ENCODE assay signal across 8 cellular contexts in genomic region chr6:32415521-32416019, GRCh38. TPM values are rescaled to one million over a fixed set of nuclear protein-coding genes. Genes with fewer than 3 reads are reported as not detected.
A peak's percentile ranks its signal among the peaks of the same experiment; 100 is the strongest.
DNase-seq lines count a peak whose midpoint lies in the region; ATAC-seq, FAIRE-seq and TF ChIP-seq lines count a peak whose summit lies in the region.

No MANE protein-coding gene starts in this region.

- intact Hi-C loops in left colon (cut with DNase I, micrococcal nuclease): loop anchor here (2.0 to 10.0 kb wide), 4 partner anchors 287 to 381 kb away; no protein-coding TSS in a partner anchor

- ATAC-seq in left colon (peak; percentile 53), GM19397 (IDR thresholded peaks at IDR 0.05; ENCODE audit: unreplicated experiment) (no peak)

- peak; percentile 73 for FAIRE-seq in A204.1 (lab: Jason Lieb, UNC)
- peak; percentile 90 for FAIRE-seq in GM12891 (lab: Jason Lieb, UNC)

- peak; percentile 25 for DNase-seq in GM12891 (ENCODE audit: insufficient read length, low spot score)
- peak; percentile 17 for DNase-seq in NCI-H446 treated with DMSO at 0.1 percent for 48 hours (lab: John Stamatoyannopoulos, UW)
- DNase-seq in activated CD4-positive, alpha-beta T cell treated with anti-CD3 and anti-CD28 coated beads for 1 hour: peak; percentile 63
- DNase-seq in cerebellum (ENCODE audit: low spot score): peak; percentile 28
- DNase-seq in left colon: peak; percentile 53 to 84
- DNase-seq in stimulated activated CD4-positive, alpha-beta T cell treated with anti-CD3 and anti-CD28 coated beads, Interleukin-4, amount 100 ng/mL, for 4 hours: peak; percentile 70 to 73

- no peak for TF ChIP-seq POLR2A in GM12891 (IDR thresholded peaks at IDR 0.05; ENCODE audit: low read depth, low read length)

TF ChIP-seq in GM12891, 5 proteins besides CTCF, POLR2A, EP300 and RAD21:
- TF ChIP-seq SPI1 (IDR thresholded peaks at IDR 0.05; ENCODE audit: low read depth, low read length): no peak
- no peak for TF ChIP-seq PAX5 (IDR thresholded peaks at IDR 0.05; ENCODE audit: insufficient read depth, low read length, severe bottlenecking)
- no peak for TF ChIP-seq TAF1 (IDR thresholded peaks at IDR 0.05; ENCODE audit: low read depth, low read length)
- no peak for TF ChIP-seq POU2F2 (IDR thresholded peaks at IDR 0.05; ENCODE audit: low read depth, low read length)
- no peak for TF ChIP-seq POLR2AphosphoS5 (IDR thresholded peaks at IDR 0.05; ENCODE audit: low read depth, low read length)
TF ChIP-seq in GM12891: peak in this region for 0.

RNA-seq across cellular contexts. Expression of gene BTNL2, which starts 8.6 kb away (rescaled TPM):
- polyA plus RNA-seq in GM12891 (2012; ENCODE audit: low read depth, missing spikeins): not detected
- total RNA-seq in cerebellum (0.18 TPM), left colon (not detected)

RNA-seq across cellular contexts. Expression of gene HLA-DRA, which starts 24.1 kb away (rescaled TPM):
- polyA plus RNA-seq in GM12891 (2012; ENCODE audit: low read depth, missing spikeins): 4,672 TPM
- 3.6 TPM for total RNA-seq in cerebellum
- 100 to 1,000 TPM in 1 of 2 donors, 10 to 100 TPM in 1; 29.3 to 159 TPM for total RNA-seq in left colon

RNA-seq across cellular contexts. Expression of gene TSBP1, which starts 43.9 kb away (rescaled TPM):
- not detected for polyA plus RNA-seq in GM12891 (2012; ENCODE audit: low read depth, missing spikeins)
- not detected for total RNA-seq in cerebellum
- not detected for total RNA-seq in left colon

Comparison
In these comparisons a context has a peak if more than half of its experiments do, and no peak if none do; other contexts are left out.
1. DNase-seq: peak in every context shown above with its lines; median percentile 72 in stimulated activated CD4-positive, alpha-beta T cell treated with anti-CD3 and anti-CD28 coated beads, Interleukin-4, amount 100 ng/mL, for 4 hours; 68 in left colon; 63 in activated CD4-positive, alpha-beta T cell treated with anti-CD3 and anti-CD28 coated beads for 1 hour; 28 in cerebellum; 25 in GM12891; 17 in NCI-H446 treated with DMSO at 0.1 percent for 48 hours.